Comparison of ENCODE assay signal across 2 cellular contexts in the genomic region with DNA sequence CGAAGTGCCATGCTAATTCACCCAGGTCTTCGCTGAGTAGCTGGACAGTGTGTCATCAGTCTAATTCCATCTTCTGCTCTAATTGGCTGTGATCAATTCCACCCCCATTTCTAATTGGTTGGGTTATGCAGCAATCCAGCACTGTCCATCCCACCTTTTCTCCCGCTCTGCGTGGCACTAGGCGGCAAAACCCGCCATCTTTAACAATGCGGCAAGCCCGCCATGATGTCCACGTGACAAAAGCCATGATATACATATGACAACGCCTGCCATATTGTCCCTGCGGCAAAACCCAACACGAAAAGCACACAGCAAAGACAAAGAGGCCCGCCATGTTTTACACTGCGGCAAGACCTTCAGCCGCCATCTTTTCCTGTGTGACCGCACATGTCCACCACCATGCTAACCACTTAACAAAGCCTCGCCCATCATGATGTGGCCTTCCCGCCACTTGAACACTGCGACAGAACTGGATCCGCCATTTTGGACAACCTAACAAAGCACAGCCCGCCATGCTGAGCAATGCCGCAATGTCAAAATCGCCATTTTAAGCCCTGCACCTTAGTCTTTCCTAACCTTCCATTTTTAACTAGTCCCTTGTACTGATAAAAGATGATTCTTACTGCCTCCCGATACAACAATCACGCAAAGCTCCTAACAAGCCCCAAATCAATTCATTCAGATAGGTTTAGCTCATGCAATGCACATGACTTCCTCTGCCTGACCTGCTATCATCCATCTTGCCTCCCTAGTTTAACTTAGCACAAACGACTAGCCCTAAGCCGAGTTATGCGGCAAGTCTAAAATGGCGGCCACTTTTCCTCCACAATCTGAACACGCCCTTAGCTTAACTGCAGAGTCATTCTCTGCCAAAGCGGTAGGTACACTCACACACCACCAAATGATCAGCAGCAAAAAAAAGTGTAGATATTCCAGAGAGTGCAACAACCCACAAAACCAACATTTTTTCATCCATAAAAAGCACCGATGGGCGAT.
TF ChIP-seq lines count a peak whose summit lies in the region.

No MANE protein-coding gene starts in this region.

TF ChIP-seq in liver, 16 proteins besides CTCF, POLR2A, EP300 and RAD21 (continued from another document):
- TF ChIP-seq, protein P1, sequence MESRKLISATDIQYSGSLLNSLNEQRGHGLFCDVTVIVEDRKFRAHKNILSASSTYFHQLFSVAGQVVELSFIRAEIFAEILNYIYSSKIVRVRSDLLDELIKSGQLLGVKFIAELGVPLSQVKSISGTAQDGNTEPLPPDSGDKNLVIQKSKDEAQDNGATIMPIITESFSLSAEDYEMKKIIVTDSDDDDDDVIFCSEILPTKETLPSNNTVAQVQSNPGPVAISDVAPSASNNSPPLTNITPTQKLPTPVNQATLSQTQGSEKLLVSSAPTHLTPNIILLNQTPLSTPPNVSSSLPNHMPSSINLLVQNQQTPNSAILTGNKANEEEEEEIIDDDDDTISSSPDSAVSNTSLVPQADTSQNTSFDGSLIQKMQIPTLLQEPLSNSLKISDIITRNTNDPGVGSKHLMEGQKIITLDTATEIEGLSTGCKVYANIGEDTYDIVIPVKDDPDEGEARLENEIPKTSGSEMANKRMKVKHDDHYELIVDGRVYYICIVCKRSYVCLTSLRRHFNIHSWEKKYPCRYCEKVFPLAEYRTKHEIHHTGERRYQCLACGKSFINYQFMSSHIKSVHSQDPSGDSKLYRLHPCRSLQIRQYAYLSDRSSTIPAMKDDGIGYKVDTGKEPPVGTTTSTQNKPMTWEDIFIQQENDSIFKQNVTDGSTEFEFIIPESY (IDR thresholded peaks at IDR 0.05) = no peak
TF ChIP-seq in liver: peak in this region for 1.

TF ChIP-seq in HepG2, 621 proteins besides CTCF, POLR2A, EP300 and RAD21 (continued from another document):
- TF ChIP-seq, protein P2, sequence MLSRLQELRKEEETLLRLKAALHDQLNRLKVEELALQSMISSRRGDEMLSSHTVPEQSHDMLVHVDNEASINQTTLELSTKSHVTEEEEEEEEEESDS (CRISPR knock-in tag; IDR thresholded peaks at IDR 0.05; ENCODE audit: borderline replicate concordance) = no peak
- TF ChIP-seq U2AF1 (optimal IDR thresholded peaks at IDR 0.05; ENCODE audit: low read depth, low read length) (no peak), ZNF772 (CRISPR knock-in tag; IDR thresholded peaks at IDR 0.05) (no peak), RAD51 (IDR thresholded peaks at IDR 0.05; ENCODE audit: borderline replicate concordance) (no peak), NR1H2 (CRISPR knock-in tag; IDR thresholded peaks at IDR 0.05; ENCODE audit: borderline replicate concordance, low read depth) (no peak), TAF15 (IDR thresholded peaks at IDR 0.05; ENCODE audit: low read depth, low read length, poor library complexity, severe bottlenecking) (no peak), ZNF747 (CRISPR knock-in tag; IDR thresholded peaks at IDR 0.05; ENCODE audit: borderline replicate concordance) (no peak), TCF12 (IDR thresholded peaks at IDR 0.05) (no peak), TCF12 (CRISPR knock-in tag; IDR thresholded peaks at IDR 0.05) (no peak), SATB2 (CRISPR knock-in tag; IDR thresholded peaks at IDR 0.05) (no peak), GATAD2A (CRISPR knock-in tag; IDR thresholded peaks at IDR 0.05) (no peak), ZNF724P (CRISPR knock-in tag; IDR thresholded peaks at IDR 0.05; ENCODE audit: borderline replicate concordance) (no peak)
- TF ChIP-seq, protein P3, sequence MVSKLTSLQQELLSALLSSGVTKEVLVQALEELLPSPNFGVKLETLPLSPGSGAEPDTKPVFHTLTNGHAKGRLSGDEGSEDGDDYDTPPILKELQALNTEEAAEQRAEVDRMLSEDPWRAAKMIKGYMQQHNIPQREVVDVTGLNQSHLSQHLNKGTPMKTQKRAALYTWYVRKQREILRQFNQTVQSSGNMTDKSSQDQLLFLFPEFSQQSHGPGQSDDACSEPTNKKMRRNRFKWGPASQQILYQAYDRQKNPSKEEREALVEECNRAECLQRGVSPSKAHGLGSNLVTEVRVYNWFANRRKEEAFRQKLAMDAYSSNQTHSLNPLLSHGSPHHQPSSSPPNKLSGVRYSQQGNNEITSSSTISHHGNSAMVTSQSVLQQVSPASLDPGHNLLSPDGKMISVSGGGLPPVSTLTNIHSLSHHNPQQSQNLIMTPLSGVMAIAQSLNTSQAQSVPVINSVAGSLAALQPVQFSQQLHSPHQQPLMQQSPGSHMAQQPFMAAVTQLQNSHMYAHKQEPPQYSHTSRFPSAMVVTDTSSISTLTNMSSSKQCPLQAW (CRISPR knock-in tag; IDR thresholded peaks at IDR 0.05) = no peak
- TF ChIP-seq, protein P4, sequence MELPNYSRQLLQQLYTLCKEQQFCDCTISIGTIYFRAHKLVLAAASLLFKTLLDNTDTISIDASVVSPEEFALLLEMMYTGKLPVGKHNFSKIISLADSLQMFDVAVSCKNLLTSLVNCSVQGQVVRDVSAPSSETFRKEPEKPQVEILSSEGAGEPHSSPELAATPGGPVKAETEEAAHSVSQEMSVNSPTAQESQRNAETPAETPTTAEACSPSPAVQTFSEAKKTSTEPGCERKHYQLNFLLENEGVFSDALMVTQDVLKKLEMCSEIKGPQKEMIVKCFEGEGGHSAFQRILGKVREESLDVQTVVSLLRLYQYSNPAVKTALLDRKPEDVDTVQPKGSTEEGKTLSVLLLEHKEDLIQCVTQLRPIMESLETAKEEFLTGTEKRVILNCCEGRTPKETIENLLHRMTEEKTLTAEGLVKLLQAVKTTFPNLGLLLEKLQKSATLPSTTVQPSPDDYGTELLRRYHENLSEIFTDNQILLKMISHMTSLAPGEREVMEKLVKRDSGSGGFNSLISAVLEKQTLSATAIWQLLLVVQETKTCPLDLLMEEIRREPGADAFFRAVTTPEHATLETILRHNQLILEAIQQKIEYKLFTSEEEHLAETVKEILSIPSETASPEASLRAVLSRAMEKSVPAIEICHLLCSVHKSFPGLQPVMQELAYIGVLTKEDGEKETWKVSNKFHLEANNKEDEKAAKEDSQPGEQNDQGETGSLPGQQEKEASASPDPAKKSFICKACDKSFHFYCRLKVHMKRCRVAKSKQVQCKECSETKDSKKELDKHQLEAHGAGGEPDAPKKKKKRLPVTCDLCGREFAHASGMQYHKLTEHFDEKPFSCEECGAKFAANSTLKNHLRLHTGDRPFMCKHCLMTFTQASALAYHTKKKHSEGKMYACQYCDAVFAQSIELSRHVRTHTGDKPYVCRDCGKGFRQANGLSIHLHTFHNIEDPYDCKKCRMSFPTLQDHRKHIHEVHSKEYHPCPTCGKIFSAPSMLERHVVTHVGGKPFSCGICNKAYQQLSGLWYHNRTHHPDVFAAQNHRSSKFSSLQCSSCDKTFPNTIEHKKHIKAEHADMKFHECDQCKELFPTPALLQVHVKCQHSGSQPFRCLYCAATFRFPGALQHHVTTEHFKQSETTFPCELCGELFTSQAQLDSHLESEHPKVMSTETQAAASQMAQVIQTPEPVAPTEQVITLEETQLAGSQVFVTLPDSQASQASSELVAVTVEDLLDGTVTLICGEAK (IDR thresholded peaks at IDR 0.05) = no peak
- TF ChIP-seq, protein P4 (CRISPR knock-in tag; IDR thresholded peaks at IDR 0.05) = no peak
- TF ChIP-seq, protein P5, sequence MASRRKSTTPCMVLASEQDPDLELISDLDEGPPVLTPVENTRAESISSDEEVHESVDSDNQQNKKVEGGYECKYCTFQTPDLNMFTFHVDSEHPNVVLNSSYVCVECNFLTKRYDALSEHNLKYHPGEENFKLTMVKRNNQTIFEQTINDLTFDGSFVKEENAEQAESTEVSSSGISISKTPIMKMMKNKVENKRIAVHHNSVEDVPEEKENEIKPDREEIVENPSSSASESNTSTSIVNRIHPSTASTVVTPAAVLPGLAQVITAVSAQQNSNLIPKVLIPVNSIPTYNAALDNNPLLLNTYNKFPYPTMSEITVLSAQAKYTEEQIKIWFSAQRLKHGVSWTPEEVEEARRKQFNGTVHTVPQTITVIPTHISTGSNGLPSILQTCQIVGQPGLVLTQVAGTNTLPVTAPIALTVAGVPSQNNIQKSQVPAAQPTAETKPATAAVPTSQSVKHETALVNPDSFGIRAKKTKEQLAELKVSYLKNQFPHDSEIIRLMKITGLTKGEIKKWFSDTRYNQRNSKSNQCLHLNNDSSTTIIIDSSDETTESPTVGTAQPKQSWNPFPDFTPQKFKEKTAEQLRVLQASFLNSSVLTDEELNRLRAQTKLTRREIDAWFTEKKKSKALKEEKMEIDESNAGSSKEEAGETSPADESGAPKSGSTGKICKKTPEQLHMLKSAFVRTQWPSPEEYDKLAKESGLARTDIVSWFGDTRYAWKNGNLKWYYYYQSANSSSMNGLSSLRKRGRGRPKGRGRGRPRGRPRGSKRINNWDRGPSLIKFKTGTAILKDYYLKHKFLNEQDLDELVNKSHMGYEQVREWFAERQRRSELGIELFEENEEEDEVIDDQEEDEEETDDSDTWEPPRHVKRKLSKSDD (CRISPR knock-in tag; IDR thresholded peaks at IDR 0.05; ENCODE audit: low read depth) = no peak
- TF ChIP-seq, protein P6, sequence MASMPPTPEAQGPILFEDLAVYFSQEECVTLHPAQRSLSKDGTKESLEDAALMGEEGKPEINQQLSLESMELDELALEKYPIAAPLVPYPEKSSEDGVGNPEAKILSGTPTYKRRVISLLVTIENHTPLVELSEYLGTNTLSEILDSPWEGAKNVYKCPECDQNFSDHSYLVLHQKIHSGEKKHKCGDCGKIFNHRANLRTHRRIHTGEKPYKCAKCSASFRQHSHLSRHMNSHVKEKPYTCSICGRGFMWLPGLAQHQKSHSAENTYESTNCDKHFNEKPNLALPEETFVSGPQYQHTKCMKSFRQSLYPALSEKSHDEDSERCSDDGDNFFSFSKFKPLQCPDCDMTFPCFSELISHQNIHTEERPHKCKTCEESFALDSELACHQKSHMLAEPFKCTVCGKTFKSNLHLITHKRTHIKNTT (CRISPR knock-in tag; IDR thresholded peaks at IDR 0.05) = no peak
